ENCODE assay signal across 8 cellular contexts in genomic region chr1:44673675-44674112, GRCh38. TPM values are rescaled to one million over a fixed set of nuclear protein-coding genes. Genes with fewer than 3 reads are reported as not detected.
DNase-seq lines count a peak whose midpoint lies in the region; ATAC-seq, FAIRE-seq and TF ChIP-seq lines count a peak whose summit lies in the region.

No MANE protein-coding gene starts in this region.

- H3K9ac ChIP-seq in OCI-LY1 (ENCODE audit: low read length), result peak overlapping the region; percentile 59

- H3K36me3 Mint-ChIP-seq in osteocyte (ENCODE audit: unreplicated experiment), result peaks cover 3% of the 10 kb centered on the region

- 0 to 1% methylated on average over 16 of the region's 16 CpGs for WGBS in esophagus, 2 donors

- H4K20me1 ChIP-seq in OCI-LY1 (ENCODE audit: insufficient read depth, low read length), result no peaks in the 10 kb centered on the region

- no peak for FAIRE-seq in RCC 7860 (lab: Jason Lieb, UNC)

- peak overlapping the region; percentile 86 for H3K4me3 Mint-ChIP-seq in osteocyte (ENCODE audit: unreplicated experiment)

- no peak overlapping the region for H2AFZ ChIP-seq in OCI-LY1 (ENCODE audit: low read length)

- H3K4me2 ChIP-seq in OCI-LY1 (ENCODE audit: low read length), result peak overlapping the region; percentile 92

- H3K4me3 ChIP-seq in OCI-LY1 (ENCODE audit: low read depth, low read length, poor library complexity, severe bottlenecking) (peak overlapping the region; percentile 67), esophagus (ENCODE audit: low read depth in 1 of 2, low read length in 2 of 2) (peak overlapping the region; percentile 48 to 60)

- peak overlapping the region; percentile 95 for H3K27ac Mint-ChIP-seq in osteocyte (ENCODE audit: unreplicated experiment)

- no peaks in the 10 kb centered on the region for H3K9me2 ChIP-seq in OCI-LY1 (ENCODE audit: low read depth, low read length)

- DNase-seq in Right ventricle myocardium inferior (ENCODE audit: missing footprints) (no peak), cardiac septum (ENCODE audit: low spot score) (no peak), osteocyte (ENCODE audit: extremely low spot score, unreplicated experiment) (no peak), 8988T (no peak), RCC 7860 (ENCODE audit: low spot score) (no peak)
- DNase-seq in stimulated activated CD4-positive, alpha-beta T cell treated with anti-CD3 and anti-CD28 coated beads, Interleukin-15, amount 100 ng/mL, for 24 hours, result no peak

- H3K4me1 ChIP-seq in OCI-LY1 (ENCODE audit: insufficient read depth, low read length, severe bottlenecking), result peaks cover 33% of the 10 kb centered on the region
- H3K4me1 ChIP-seq in esophagus (ENCODE audit: control insufficient read depth in 2 of 2, insufficient read depth in 2 of 2, low read length in 1 of 2), result peaks cover 2 to 5% of the 10 kb centered on the region in 2 donors

- H3K27ac ChIP-seq in OCI-LY1 (ENCODE audit: low read depth, low read length, poor library complexity, severe bottlenecking), result no peak overlapping the region
- peak overlapping the region; percentile 78 to 96 for H3K27ac ChIP-seq in esophagus (ENCODE audit: low read depth in 2 of 2, low read length in 1 of 2)

- no peaks in the 10 kb centered on the region for H3K79me2 ChIP-seq in OCI-LY1 (ENCODE audit: insufficient read depth, low read length)

- intact Hi-C loops in Right ventricle myocardium inferior (cut with DNase I), result no loop called here
- intact Hi-C loops in cardiac septum (cut with DNase I), result no loop called here

- H3K9me3 Mint-ChIP-seq in osteocyte (ENCODE audit: unreplicated experiment), result no peaks in the 10 kb centered on the region

- TF ChIP-seq CTCF in OCI-LY1 (IDR thresholded peaks at IDR 0.05; ENCODE audit: low read length) (no peak), osteocyte (IDR thresholded peaks at IDR 0.05) (no peak)

- H3F3A ChIP-seq in OCI-LY1 (ENCODE audit: insufficient read depth, low read length), result no peaks in the 10 kb centered on the region

- H3K27me3 Mint-ChIP-seq in osteocyte (ENCODE audit: unreplicated experiment), result no peaks in the 10 kb centered on the region

- H3K27me3 ChIP-seq in OCI-LY1 (ENCODE audit: insufficient read depth, low read length) (no peaks in the 10 kb centered on the region), esophagus (ENCODE audit: control insufficient read depth in 1 of 2, insufficient read depth in 2 of 2, low read length in 2 of 2) (no peaks in the 10 kb centered on the region)

- H3K9me3 ChIP-seq in OCI-LY1 (ENCODE audit: low read length), result no peaks in the 10 kb centered on the region
- H3K9me3 ChIP-seq in esophagus (ENCODE audit: control insufficient read depth in 2 of 2, insufficient read depth in 1 of 2, low read depth in 1 of 2, low read length in 1 of 2), result no peaks in the 10 kb centered on the region

- peak; percentile 0 for ATAC-seq in Right ventricle myocardium inferior

- H3K4me1 Mint-ChIP-seq in osteocyte (ENCODE audit: unreplicated experiment), result peaks cover 29% of the 10 kb centered on the region

- no peaks in the 10 kb centered on the region for H3K36me3 ChIP-seq in OCI-LY1 (ENCODE audit: insufficient read depth, low read length)
- H3K36me3 ChIP-seq in esophagus (ENCODE audit: control insufficient read depth in 2 of 2, insufficient read depth in 2 of 2, low read length in 1 of 2), result no peaks in the 10 kb centered on the region

RNA-seq across cellular contexts. Expression of gene TMEM53, which starts 0.6 kb away (rescaled TPM):
- total RNA-seq in Right ventricle myocardium inferior, result 11.8 TPM
- 9.8 TPM for total RNA-seq in cardiac septum
- 1 to 10 TPM; 3.5 to 5.0 TPM for polyA plus RNA-seq in esophagus
- total RNA-seq in osteocyte, result 6.6 and 7.6 TPM in 2 replicates

RNA-seq across cellular contexts. Expression of gene ARMH1, which starts 0.8 kb away (rescaled TPM):
- total RNA-seq in Right ventricle myocardium inferior (0.78 TPM), cardiac septum (0.70 TPM), osteocyte (2.7 and 3.0 TPM in 2 replicates)
- polyA plus RNA-seq in esophagus, result 1 to 10 TPM in 1 of 2 donors, under 1 TPM in 1; 0.71 to 1.1 TPM

RNA-seq across cellular contexts. Expression of gene RNU5D-1, which starts 57.3 kb away (rescaled TPM):
- total RNA-seq in Right ventricle myocardium inferior (not detected), cardiac septum (not detected), osteocyte (not detected in 2 replicates)
- not detected for polyA plus RNA-seq in esophagus
